Comparison of ENCODE assay signal across 2 cellular contexts in the genomic region with DNA sequence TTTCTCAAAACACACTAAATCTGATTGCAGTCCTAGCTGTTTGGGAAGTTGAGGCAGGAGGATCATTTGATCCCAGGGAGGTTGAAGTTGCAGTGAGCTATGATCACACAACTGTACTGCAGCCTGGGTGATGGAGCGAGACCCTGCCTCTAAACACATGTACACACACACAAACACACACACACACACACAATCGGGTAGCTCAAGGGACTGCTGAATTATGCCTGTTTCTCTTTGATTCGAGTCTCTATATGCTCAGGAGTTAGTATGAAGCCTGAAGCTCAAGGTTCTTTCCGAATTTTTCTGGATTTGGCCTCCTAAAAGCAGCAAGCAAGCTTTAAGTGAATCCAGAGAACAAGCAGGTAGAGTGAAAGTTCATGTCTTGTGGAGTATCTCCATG.
TF ChIP-seq lines count a peak whose summit lies in the region.

No MANE protein-coding gene starts in this region.

TF ChIP-seq in IMR-90, 13 proteins besides CTCF, POLR2A, EP300 and RAD21:
- TF ChIP-seq RCOR1 (IDR thresholded peaks at IDR 0.05; ENCODE audit: insufficient replicate concordance, low read length) (no peak), CEBPB (IDR thresholded peaks at IDR 0.05; ENCODE audit: low read depth, low read length) (no peak), NFE2L2 (IDR thresholded peaks at IDR 0.05; ENCODE audit: low read depth, low read length) (no peak), BHLHE40 (IDR thresholded peaks at IDR 0.05; ENCODE audit: low read depth, low read length) (no peak), RFX5 (IDR thresholded peaks at IDR 0.05; ENCODE audit: low read depth, low read length) (no peak), CHD1 (IDR thresholded peaks at IDR 0.05; ENCODE audit: low read depth, low read length) (no peak)
TF ChIP-seq in IMR-90: peak in this region for 0.

TF ChIP-seq in endothelial cell of umbilical vein, 7 proteins besides CTCF, POLR2A, EP300 and RAD21:
- TF ChIP-seq GATA2 (IDR thresholded peaks at IDR 0.05; ENCODE audit: insufficient read depth, insufficient read length, low read depth, low read length) (no peak), JUN (IDR thresholded peaks at IDR 0.05; ENCODE audit: borderline replicate concordance, insufficient read depth, insufficient read length, low read depth) (no peak)
TF ChIP-seq in endothelial cell of umbilical vein: peak in this region for 0.
